ENCODE assay signal across 9 cellular contexts in genomic region chr6:7468382-7469081, GRCh38.
DNase-seq lines count a peak whose midpoint lies in the region; ATAC-seq and TF ChIP-seq lines count a peak whose summit lies in the region.
"Had no signal": no experiment of that assay in that cellular context is flagged by ENCODE, and none has a peak within 500 bp of the region (broad histone marks: within the 10 kb centered on the region; RNA-seq: fewer than 3 reads in every experiment).

No MANE protein-coding gene starts in this region.

- H4K20me1 ChIP-seq in BLaER1 treated with 17β-estradiol and CSF1 and Interleukin-3, amounts not matched to agents 10 nM and 100 nM, result no peaks in the 10 kb centered on the region

- H3K4me2 ChIP-seq in BLaER1 treated with 17β-estradiol and CSF1 and Interleukin-3, amounts not matched to agents 10 nM and 100 nM, result peak overlapping the region; percentile 31 to 94 (median 68)

- H3K27ac Mint-ChIP-seq in naive thymus-derived CD4-positive, alpha-beta T cell, result no peak overlapping the region

- peak overlapping the region in 2 of 10 donors; percentile 22 to 54 for H3K4me3 Mint-ChIP-seq in naive thymus-derived CD4-positive, alpha-beta T cell
- H3K4me3 Mint-ChIP-seq: brain had no signal

- DNase-seq in NB4 (ENCODE audit: low read depth) (peak; percentile 94), caudate nucleus (lab: John Stamatoyannopoulos, UW) (peak in 55 of 61 donors; percentile 5 to 97 (median 73)), iPS-NIHi11 (ENCODE audit: low spot score) (no peak), posterior vena cava (ENCODE audit: low spot score) (no peak), NCI-H2196 treated with DMSO at 0.1 percent for 48 hours (lab: John Stamatoyannopoulos, UW; ENCODE audit: unreplicated experiment) (no peak)
- DNase-seq in naive thymus-derived CD4-positive, alpha-beta T cell, result no peak

- CTCF ChIA-PET in naive thymus-derived CD4-positive, alpha-beta T cell (lab: Charles Lee), result no interaction called here

- intact Hi-C loops in naive thymus-derived CD4-positive, alpha-beta T cell (cut with micrococcal nuclease), result no loop called here
- intact Hi-C loops in posterior vena cava (cut with DNase I), result no loop called here

- peak; percentile 44 for ATAC-seq in naive thymus-derived CD4-positive, alpha-beta T cell
- ATAC-seq in HG03025 (IDR thresholded peaks at IDR 0.05; ENCODE audit: low FRiP score, unreplicated experiment), result no peak

- H3K9me3 Mint-ChIP-seq in naive thymus-derived CD4-positive, alpha-beta T cell, result peaks cover 0 to 1% (median 0%) of the 10 kb centered on the region in 11 donors
- H3K9me3 Mint-ChIP-seq: brain had no signal

- H3K27me3 ChIP-seq in BLaER1 treated with 17β-estradiol and CSF1 and Interleukin-3, amounts not matched to agents 10 nM and 100 nM, result no peaks in the 10 kb centered on the region
- H3K27me3 ChIP-seq in naive thymus-derived CD4-positive, alpha-beta T cell (ENCODE audit: control insufficient read depth in 2 of 2, insufficient read depth in 2 of 2, low read length in 2 of 2), result no peaks in the 10 kb centered on the region

- H3K36me3 ChIP-seq in BLaER1 treated with 17β-estradiol and CSF1 and Interleukin-3, amounts not matched to agents 10 nM and 100 nM, result no peaks in the 10 kb centered on the region
- H3K36me3 ChIP-seq in naive thymus-derived CD4-positive, alpha-beta T cell (ENCODE audit: control insufficient read depth in 2 of 3, insufficient read depth in 3 of 3, low read length in 3 of 3), result no peaks in the 10 kb centered on the region

- POLR2A ChIA-PET in naive thymus-derived CD4-positive, alpha-beta T cell (lab: Charles Lee), result no interaction called here

- no peak for TF ChIP-seq POLR2A in NB4 (IDR thresholded peaks at IDR 0.05; ENCODE audit: extremely low read depth, insufficient read length)

- H3K9me3 ChIP-seq in BLaER1 treated with 17β-estradiol and CSF1 and Interleukin-3, amounts not matched to agents 10 nM and 100 nM (replicated peaks in 1 of 11), result peaks cover 0 to 5% (median 0%) of the 10 kb centered on the region in 11 experiments; a peak in 1 of 22 replicates
- no peaks in the 10 kb centered on the region for H3K9me3 ChIP-seq in naive thymus-derived CD4-positive, alpha-beta T cell (ENCODE audit: control insufficient read depth in 2 of 3, low read length in 3 of 3)

- peak overlapping the region in 6 of 10 experiments; percentile 15 to 53 (median 38); a peak in 9 of 20 replicates for H3K4me3 ChIP-seq in BLaER1 treated with 17β-estradiol and CSF1 and Interleukin-3, amounts not matched to agents 10 nM and 100 nM
- peak overlapping the region; percentile 53 for H3K4me3 ChIP-seq in NB4 (ENCODE audit: low read depth, low read length)
- H3K4me3 ChIP-seq in naive thymus-derived CD4-positive, alpha-beta T cell (ENCODE audit: low read length), result no peak overlapping the region

- TF ChIP-seq CTCF in NB4 (IDR thresholded peaks at IDR 0.05; ENCODE audit: low read depth, low read length), result no peak

- H3K4me1 ChIP-seq in BLaER1 treated with 17β-estradiol and CSF1 and Interleukin-3, amounts not matched to agents 10 nM and 100 nM, result peaks cover 0 to 36% (median 23%) of the 10 kb centered on the region in 10 experiments; a peak in 17 of 20 replicates
- H3K4me1 ChIP-seq in naive thymus-derived CD4-positive, alpha-beta T cell (ENCODE audit: control insufficient read depth in 2 of 2, insufficient read depth in 2 of 2, low read length in 2 of 2), result no peaks in the 10 kb centered on the region

- H3K27me3 Mint-ChIP-seq in naive thymus-derived CD4-positive, alpha-beta T cell, result peaks cover 0 to 11% (median 8%) of the 10 kb centered on the region in 5 donors

- peak overlapping the region in 5 of 11 experiments; percentile 2 to 35 (median 32); a peak in 5 of 22 replicates for H3K27ac ChIP-seq in BLaER1 treated with 17β-estradiol and CSF1 and Interleukin-3, amounts not matched to agents 10 nM and 100 nM
- no peak overlapping the region for H3K27ac ChIP-seq in caudate nucleus (ENCODE audit: low read depth, low read length)
- no peak overlapping the region for H3K27ac ChIP-seq in naive thymus-derived CD4-positive, alpha-beta T cell (ENCODE audit: low read depth, low read length)

- H3K9ac ChIP-seq in BLaER1 treated with 17β-estradiol and CSF1 and Interleukin-3, amounts not matched to agents 10 nM and 100 nM, result peak overlapping the region in 4 of 11 experiments; percentile 6 to 22 (median 14); a peak in 2 of 22 replicates

- no peaks in the 10 kb centered on the region for H3K36me3 Mint-ChIP-seq in naive thymus-derived CD4-positive, alpha-beta T cell
- H3K36me3 Mint-ChIP-seq: brain had no signal

- peaks cover 0 to 7% (median 3%) of the 10 kb centered on the region in 7 donors for H3K4me1 Mint-ChIP-seq in naive thymus-derived CD4-positive, alpha-beta T cell

Comparison
In these comparisons a context has a peak if more than half of its experiments do, and no peak if none do; other contexts are left out.
1. DNase-seq: peak in NB4 (single experiment) and caudate nucleus (55 of 61); none in naive thymus-derived CD4-positive, alpha-beta T cell (0 of 9), iPS-NIHi11 (single experiment), posterior vena cava (single experiment) and NCI-H2196 treated with DMSO at 0.1 percent for 48 hours (single experiment).